Comparison of ENCODE assay signal across 10 cellular contexts in genomic region chr10:75226656-75227055, GRCh38. TPM values are rescaled to one million over a fixed set of nuclear protein-coding genes. Genes with fewer than 3 reads are reported as not detected.
A peak's percentile ranks its signal among the peaks of the same experiment; 100 is the strongest.
DNase-seq lines count a peak whose midpoint lies in the region; ATAC-seq and TF ChIP-seq lines count a peak whose summit lies in the region.
"Had no signal": no experiment of that assay in that cellular context is flagged by ENCODE, and none has a peak within 500 bp of the region (broad histone marks: within the 10 kb centered on the region; RNA-seq: fewer than 3 reads in every experiment).

No MANE protein-coding gene starts in this region.

- H3K27ac ChIP-seq in left ventricle myocardium inferior (replicated peaks) (peak overlapping the region; percentile 87), ectodermal cell (ENCODE audit: insufficient read depth, low read depth, low read length, poor library complexity, severe bottlenecking) (peak overlapping the region; percentile 30), neural progenitor cell (peak overlapping the region; percentile 89), vagina (peak overlapping the region; percentile 87)

- H3K4me1 ChIP-seq in left ventricle myocardium inferior (peaks cover 92% of the 10 kb centered on the region), ectodermal cell (ENCODE audit: control insufficient read depth, insufficient read depth, low read length) (peaks cover 44% of the 10 kb centered on the region), neural progenitor cell (peaks cover 41% of the 10 kb centered on the region), vagina (peaks cover 73% of the 10 kb centered on the region)
- H3K4me1 ChIP-seq: BE2C had no signal

- H3K79me2 ChIP-seq in neural progenitor cell (ENCODE audit: low read depth) = peaks cover 74% of the 10 kb centered on the region

- H3K9ac ChIP-seq in neural progenitor cell = no peak overlapping the region

- TF ChIP-seq CTCF in left ventricle myocardium inferior (IDR thresholded peaks at IDR 0.05; ENCODE audit: borderline replicate concordance) (no peak), neural progenitor cell (IDR thresholded peaks at IDR 0.05) (no peak), vagina (IDR thresholded peaks at IDR 0.05) (no peak)

- peaks cover 67% of the 10 kb centered on the region for H3K36me3 ChIP-seq in left ventricle myocardium inferior
- peaks cover 27% of the 10 kb centered on the region for H3K36me3 ChIP-seq in ectodermal cell (ENCODE audit: control insufficient read depth, insufficient read depth, low read length)
- peaks cover 17% of the 10 kb centered on the region for H3K36me3 ChIP-seq in neural progenitor cell
- peaks cover 0 to 50% of the 10 kb centered on the region in 2 donors for H3K36me3 ChIP-seq in vagina

- peaks cover 4% of the 10 kb centered on the region for H3K27me3 Mint-ChIP-seq in neural progenitor cell (ENCODE audit: insufficient read depth, low read depth)

- H2AFZ ChIP-seq in neural progenitor cell (replicated peaks) = no peak overlapping the region

- peaks cover 40% of the 10 kb centered on the region for H3K36me3 Mint-ChIP-seq in neural progenitor cell

- H3K9me3 ChIP-seq in left ventricle myocardium inferior (replicated peaks) (no peaks in the 10 kb centered on the region), ectodermal cell (ENCODE audit: control insufficient read depth, low read length) (no peaks in the 10 kb centered on the region), neural progenitor cell (ENCODE audit: low read depth) (no peaks in the 10 kb centered on the region), vagina (no peaks in the 10 kb centered on the region)
- H3K9me3 ChIP-seq: BE2C had no signal

- no peaks in the 10 kb centered on the region for H3K9me3 Mint-ChIP-seq in neural progenitor cell

- H3K4me2 ChIP-seq in neural progenitor cell = peak overlapping the region; percentile 55

- H4K20me1 ChIP-seq in neural progenitor cell (ENCODE audit: low read depth) = peaks cover 83% of the 10 kb centered on the region

- H3K4me3 ChIP-seq in left ventricle myocardium inferior = peak overlapping the region; percentile 51
- H3K4me3 ChIP-seq in ectodermal cell (ENCODE audit: insufficient read depth, low read depth, low read length) = no peak overlapping the region
- H3K4me3 ChIP-seq in neural progenitor cell = no peak overlapping the region
- no peak overlapping the region for H3K4me3 ChIP-seq in vagina

- ATAC-seq in left cardiac atrium = no peak

- H3F3A ChIP-seq in neural progenitor cell (ENCODE audit: low read depth) = peaks cover 79% of the 10 kb centered on the region

- TF ChIP-seq POLR2A in vagina (IDR thresholded peaks at IDR 0.05) = no peak

- H3K4me1 Mint-ChIP-seq in neural progenitor cell = peaks cover 37% of the 10 kb centered on the region

- H3K27ac Mint-ChIP-seq in neural progenitor cell = no peak overlapping the region

- WGBS in ectodermal cell, 2 experiments = 65 to 75% methylated on average over 5 of the region's 5 CpGs

- H3K27me3 ChIP-seq in left ventricle myocardium inferior (ENCODE audit: low read depth) (no peaks in the 10 kb centered on the region), ectodermal cell (ENCODE audit: control insufficient read depth, insufficient read depth, low read length, poor library complexity, severe bottlenecking) (no peaks in the 10 kb centered on the region), neural progenitor cell (no peaks in the 10 kb centered on the region), vagina (no peaks in the 10 kb centered on the region)
- H3K27me3 ChIP-seq: BE2C had no signal

- DNase-seq in left ventricle myocardium inferior = no peak
- DNase-seq in left cardiac atrium = no peak
- peak; percentile 56 for DNase-seq in neural progenitor cell (ENCODE audit: low spot score)
- DNase-seq in vagina (ENCODE audit: extremely low spot score in 2 of 2) = no peak
- DNase-seq in hippocampal formation (lab: John Stamatoyannopoulos, UW) = no peak
- DNase-seq in NCI-H2171 (lab: John Stamatoyannopoulos, UW) = no peak
- no peak for DNase-seq in activated CD4-positive, alpha-beta T cell treated with anti-CD3 and anti-CD28 coated beads for 4 hours
- DNase-seq: BE2C; stimulated activated CD4-positive, alpha-beta T cell treated with anti-CD3 and anti-CD28 coated beads, Interleukin-4, amount 100 ng/mL, for 4 hours had no signal

- no peak overlapping the region for H3K4me3 Mint-ChIP-seq in neural progenitor cell

- intact Hi-C loops in left ventricle myocardium inferior (cut with micrococcal nuclease) = no loop called here
- intact Hi-C loops in left cardiac atrium (cut with DNase I) = no loop called here
- intact Hi-C loops in vagina (cut with DNase I) = loop anchor here (10.0 kb wide), 1 partner anchor 402 kb away; the partner anchor contains the start of gene KAT6B

RNA-seq across cellular contexts. Expression of gene COMTD1, which starts 9.1 kb away (rescaled TPM):
- total RNA-seq in left ventricle myocardium inferior (29.0 TPM), left cardiac atrium (10 to 100 TPM; 22.7 to 28.2 TPM), neural progenitor cell (ENCODE audit: low replicate concordance) (2.1 and 5.3 TPM in 2 replicates), vagina (80.0 TPM)
- 2.9 TPM for polyA plus RNA-seq in ectodermal cell (2013, experiment 1 of 4)
- polyA plus RNA-seq in ectodermal cell (2013, experiment 2 of 4) = 3.8 TPM
- polyA plus RNA-seq in ectodermal cell (2013, experiment 3 of 4) = 4.6 TPM
- polyA plus RNA-seq in ectodermal cell (2013, experiment 4 of 4) = 4.5 TPM

RNA-seq across cellular contexts. Expression of gene VDAC2, which starts 16.1 kb away (rescaled TPM):
- 442 TPM for total RNA-seq in left ventricle myocardium inferior
- 100 to 1,000 TPM; 313 to 428 TPM for total RNA-seq in left cardiac atrium
- 192 TPM for polyA plus RNA-seq in ectodermal cell (2013, experiment 1 of 4)
- polyA plus RNA-seq in ectodermal cell (2013, experiment 2 of 4) = 179 TPM
- polyA plus RNA-seq in ectodermal cell (2013, experiment 3 of 4) = 160 TPM
- 181 TPM for polyA plus RNA-seq in ectodermal cell (2013, experiment 4 of 4)
- 163 and 341 TPM in 2 replicates for total RNA-seq in neural progenitor cell (ENCODE audit: low replicate concordance)
- total RNA-seq in vagina = 127 TPM

Comparison
In these comparisons a context has a peak if more than half of its experiments do, and no peak if none do; other contexts are left out.
1. H3K27ac ChIP-seq: peak in every context shown above with its lines; median percentile 89 in neural progenitor cell; 87 in left ventricle myocardium inferior; 87 in vagina; 30 in ectodermal cell.